ENCODE assay signal across 8 cellular contexts in the genomic region with DNA sequence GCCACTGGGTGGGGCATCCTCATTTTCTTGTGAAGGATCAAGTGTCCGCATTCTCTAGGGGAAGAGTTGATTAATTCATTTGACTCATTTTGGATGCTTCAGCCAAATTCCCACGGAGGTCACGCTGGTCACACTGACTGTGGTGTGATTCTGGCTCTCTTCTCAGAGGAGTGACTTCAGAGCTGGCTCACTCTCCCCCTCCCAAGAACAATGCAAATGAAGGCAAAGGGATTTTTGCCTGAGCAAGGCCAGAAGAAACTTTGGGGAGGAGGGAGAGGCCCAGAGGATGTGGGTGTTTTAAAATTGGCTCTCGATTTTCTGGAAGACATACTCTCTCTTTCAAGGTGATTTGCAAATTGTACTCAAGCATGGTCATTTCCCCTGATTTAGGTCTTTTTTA. TPM values are rescaled to one million over a fixed set of nuclear protein-coding genes. Genes with fewer than 3 reads are reported as not detected.
DNase-seq lines count a peak whose midpoint lies in the region; ATAC-seq and TF ChIP-seq lines count a peak whose summit lies in the region.

No MANE protein-coding gene starts in this region.

- no peak for TF ChIP-seq CTCF in mammary epithelial cell (conservative IDR thresholded peaks at IDR 0.05 in 1 of 2, IDR thresholded peaks at IDR 0.05 in 1 of 2; ENCODE audit: extremely low read depth in 1 of 2, insufficient read depth in 1 of 2, low read depth in 1 of 2, low read length in 2 of 2)

- ATAC-seq in GM18499 (IDR thresholded peaks at IDR 0.05; ENCODE audit: insufficient read depth, unreplicated experiment) (peak; percentile 50), HG02870 (IDR thresholded peaks at IDR 0.05; ENCODE audit: unreplicated experiment) (peak; percentile 83)
- no peak for ATAC-seq in activated CD4-positive, alpha-beta T cell treated with anti-CD3 and anti-CD28 coated beads for 36 hours

- H3K9ac ChIP-seq in mammary epithelial cell (ENCODE audit: insufficient read depth, low read length): no peak overlapping the region

- H3K9me3 ChIP-seq in mammary epithelial cell (replicated peaks; ENCODE audit: insufficient read depth, low read length): no peaks in the 10 kb centered on the region

- no peak overlapping the region for H2AFZ ChIP-seq in mammary epithelial cell (ENCODE audit: low read depth, low read length)

- no peaks in the 10 kb centered on the region for H3K9me3 Mint-ChIP-seq in activated CD4-positive, alpha-beta T cell treated with anti-CD3 and anti-CD28 coated beads for 36 hours (ENCODE audit: low read depth)

- no peak overlapping the region for H3K27ac ChIP-seq in mammary epithelial cell (ENCODE audit: insufficient read depth, low read depth, low read length)

- H3K79me2 ChIP-seq in mammary epithelial cell (ENCODE audit: insufficient read depth, low read length): no peaks in the 10 kb centered on the region

- H3K27me3 ChIP-seq in mammary epithelial cell (ENCODE audit: insufficient read depth, low read length): no peaks in the 10 kb centered on the region

- CTCF ChIA-PET in mammary epithelial cell (lab: Charles Lee; ENCODE audit: low non-redundant PET): no interaction called here
- CTCF ChIA-PET in activated CD4-positive, alpha-beta T cell treated with anti-CD3 and anti-CD28 coated beads for 36 hours (lab: Charles Lee): interaction anchor here (0.6 kb wide), 1 partner anchor 1099 kb away, joined by 3 read pairs; no protein-coding TSS in a partner anchor

- no peaks in the 10 kb centered on the region for H4K20me1 ChIP-seq in mammary epithelial cell (ENCODE audit: insufficient read depth, low read length)

- H3K4me3 ChIP-seq in mammary epithelial cell (replicated peaks in 1 of 3; ENCODE audit: insufficient read depth in 1 of 3, low read depth in 2 of 3, low read length in 3 of 3): no peak overlapping the region

- no peak overlapping the region for H3K27ac Mint-ChIP-seq in activated CD4-positive, alpha-beta T cell treated with anti-CD3 and anti-CD28 coated beads for 36 hours

- no peaks in the 10 kb centered on the region for H3K4me1 Mint-ChIP-seq in activated CD4-positive, alpha-beta T cell treated with anti-CD3 and anti-CD28 coated beads for 36 hours

- BruUV-seq in mammary epithelial cell (replicated peaks; lab: Mats Ljungman, UMichigan): no TSS peak

- 26% methylated on average over 4 of the region's 4 CpGs for WGBS in mammary epithelial cell (ENCODE audit: low coverage, missing lambda C conversion rate)

- dilution Hi-C loops in mammary epithelial cell (cut with HindIII; ENCODE audit: low sequenced_read_pairs): no loop called here

- no peak overlapping the region for H3K4me3 Mint-ChIP-seq in activated CD4-positive, alpha-beta T cell treated with anti-CD3 and anti-CD28 coated beads for 36 hours

- intact Hi-C loops in mammary epithelial cell (cut with micrococcal nuclease): no loop called here
- intact Hi-C loops in posterior vena cava (cut with DNase I): no loop called here
- intact Hi-C loops in activated CD4-positive, alpha-beta T cell treated with anti-CD3 and anti-CD28 coated beads for 36 hours (cut with DNase I, micrococcal nuclease): no loop called here

- no peaks in the 10 kb centered on the region for H3K27me3 Mint-ChIP-seq in activated CD4-positive, alpha-beta T cell treated with anti-CD3 and anti-CD28 coated beads for 36 hours

- POLR2A ChIA-PET in activated CD4-positive, alpha-beta T cell treated with anti-CD3 and anti-CD28 coated beads for 36 hours (lab: Charles Lee): no interaction called here

- peak; percentile 29 for DNase-seq in mammary epithelial cell
- peak; percentile 91 for DNase-seq in posterior vena cava (ENCODE audit: low spot score)
- no peak for DNase-seq in T1000 (lab: John Stamatoyannopoulos, UW)
- DNase-seq in DMS 273 (lab: John Stamatoyannopoulos, UW; ENCODE audit: unreplicated experiment): no peak
- no peak for DNase-seq in activated CD4-positive, alpha-beta T cell treated with anti-CD3 and anti-CD28 coated beads for 36 hours
- no peak for DNase-seq in LoVo (ENCODE audit: low spot score)

- in situ Hi-C loops in mammary epithelial cell (cut with MboI; ENCODE audit: low sequenced_read_pairs in 2 of 2): no loop called here

- H3K36me3 ChIP-seq in mammary epithelial cell (ENCODE audit: insufficient read depth, low read length): no peaks in the 10 kb centered on the region

- H3K4me1 ChIP-seq in mammary epithelial cell (ENCODE audit: insufficient read depth, low read length): no peaks in the 10 kb centered on the region

- H3K4me2 ChIP-seq in mammary epithelial cell (ENCODE audit: insufficient read depth, low read depth, low read length): no peak overlapping the region

- no peaks in the 10 kb centered on the region for H3K36me3 Mint-ChIP-seq in activated CD4-positive, alpha-beta T cell treated with anti-CD3 and anti-CD28 coated beads for 36 hours (ENCODE audit: low read depth)

RNA-seq across cellular contexts. Expression of a gene that starts 51.1 kb away (rescaled TPM):
- 1 to 10 TPM in 1 of 2 donors, under 1 TPM in 1; 0.50 to 1.8 TPM for total RNA-seq in mammary epithelial cell
- polyA plus RNA-seq in mammary epithelial cell: 0.67 TPM
- polyA minus RNA-seq in mammary epithelial cell: not detected
- total RNA-seq in posterior vena cava: 10 to 100 TPM; 27.1 to 32.9 TPM
- not detected for total RNA-seq in activated CD4-positive, alpha-beta T cell treated with anti-CD3 and anti-CD28 coated beads for 36 hours

Comparison
In these comparisons a context has a peak if more than half of its experiments do, and no peak if none do; other contexts are left out.
1. DNase-seq: peak in mammary epithelial cell (single experiment) and posterior vena cava (single experiment); none in T1000 (single experiment), DMS 273 (single experiment), activated CD4-positive, alpha-beta T cell treated with anti-CD3 and anti-CD28 coated beads for 36 hours (single experiment) and LoVo (single experiment).
2. RNA of a gene that starts 51.1 kb away (total RNA-seq): 27.1 to 32.9 TPM in posterior vena cava; 0.50 to 1.8 TPM in mammary epithelial cell and not detected in activated CD4-positive, alpha-beta T cell treated with anti-CD3 and anti-CD28 coated beads for 36 hours; every median in the first group is over 10 times any median in the second.